16 cellular contexts compared by ENCODE assay signal in genomic region chr4:476501-476900, GRCh38. TPM values are rescaled to one million over a fixed set of nuclear protein-coding genes. Genes with fewer than 3 reads are reported as not detected.
DNase-seq lines count a peak whose midpoint lies in the region; ATAC-seq and TF ChIP-seq lines count a peak whose summit lies in the region.
"Had no signal": no experiment of that assay in that cellular context is flagged by ENCODE, and none has a peak within 500 bp of the region (broad histone marks: within the 10 kb centered on the region; RNA-seq: fewer than 3 reads in every experiment).

No MANE protein-coding gene starts in this region.

- H3K36me3 ChIP-seq in A673 (ENCODE audit: insufficient read depth, low read length, poor library complexity, severe bottlenecking), result peaks cover 14% of the 10 kb centered on the region
- H3K36me3 ChIP-seq: breast epithelium, ovary had no signal

- DNase-seq in activated CD8-positive, alpha-beta memory T cell treated with anti-CD3 and anti-CD28 coated beads, Interleukin-2, amount 10 ng/mL, durations not matched to agents 7 days and 5 days, result no peak
- no peak for DNase-seq in activated CD8-positive, alpha-beta memory T cell treated with anti-CD3 and anti-CD28 coated beads, Interleukin-2, amount 50 U/mL, for 48 hours
- DNase-seq in NB4 (ENCODE audit: low read depth), result peak; percentile 93
- peak; percentile 60 for DNase-seq in astrocyte of the spinal cord (ENCODE audit: low read depth, low spot score)
- DNase-seq in stimulated activated effector memory CD8-positive, alpha-beta T cell treated with anti-CD3 and anti-CD28 coated beads, Interleukin-12 subunit alpha, Interleukin-12 subunit beta, amount 100 ng/mL, for 72 hours (ENCODE audit: low spot score in 2 of 2), result no peak
- DNase-seq in A673 (ENCODE audit: low spot score), result no peak
- no peak for DNase-seq in COLO829 (ENCODE audit: low spot score)
- DNase-seq: activated T-cell treated with anti-CD3 and anti-CD28 coated beads, Interleukin-2, amount 50 U/mL, for 1 hour; NCI-H2171; ovary had no signal

- TF ChIP-seq POLR2A in NB4 (IDR thresholded peaks at IDR 0.05; ENCODE audit: extremely low read depth, insufficient read length), result no peak

- H3K4me1 Mint-ChIP-seq in activated CD8-positive, alpha-beta memory T cell treated with anti-CD3 and anti-CD28 coated beads, Interleukin-2, amount 10 ng/mL, durations not matched to agents 7 days and 5 days, result peaks cover 38% of the 10 kb centered on the region
- H3K4me1 Mint-ChIP-seq in stimulated activated effector memory CD8-positive, alpha-beta T cell treated with anti-CD3 and anti-CD28 coated beads, Interleukin-12 subunit alpha, Interleukin-12 subunit beta, amount 100 ng/mL, for 72 hours, result peaks cover 48% of the 10 kb centered on the region

- H3K36me3 Mint-ChIP-seq in activated CD8-positive, alpha-beta memory T cell treated with anti-CD3 and anti-CD28 coated beads, Interleukin-2, amount 10 ng/mL, durations not matched to agents 7 days and 5 days, result peaks cover 59% of the 10 kb centered on the region
- peaks cover 26% of the 10 kb centered on the region for H3K36me3 Mint-ChIP-seq in stimulated activated effector memory CD8-positive, alpha-beta T cell treated with anti-CD3 and anti-CD28 coated beads, Interleukin-12 subunit alpha, Interleukin-12 subunit beta, amount 100 ng/mL, for 72 hours

- BruUV-seq in A673 (replicated peaks; lab: Mats Ljungman, UMichigan), result no TSS peak

- ATAC-seq in activated CD8-positive, alpha-beta memory T cell treated with anti-CD3 and anti-CD28 coated beads, Interleukin-2, amount 10 ng/mL, durations not matched to agents 7 days and 5 days, result no peak
- peak; percentile 25 for ATAC-seq in stimulated activated effector memory CD8-positive, alpha-beta T cell treated with anti-CD3 and anti-CD28 coated beads, Interleukin-12 subunit alpha, Interleukin-12 subunit beta, amount 100 ng/mL, for 72 hours
- ATAC-seq in HG02870 (IDR thresholded peaks at IDR 0.05; ENCODE audit: unreplicated experiment), result no peak
- ATAC-seq: K562 had no signal

- H3K4me1 ChIP-seq in A673 (ENCODE audit: insufficient read depth, low read length, poor library complexity, severe bottlenecking), result no peaks in the 10 kb centered on the region
- H3K4me1 ChIP-seq: breast epithelium had no signal

- no peak overlapping the region for H3K27ac ChIP-seq in A673 (ENCODE audit: low read depth, low read length, poor library complexity, severe bottlenecking)
- H3K27ac ChIP-seq: breast epithelium, hepatocyte, ovary, VCaP had no signal

- in situ Hi-C loops in astrocyte of the spinal cord (cut with HindIII; ENCODE audit: low sequenced_read_pairs), result no loop called here

- H3K4me3 ChIP-seq in NB4 (ENCODE audit: low read depth, low read length) (peak overlapping the region; percentile 21), astrocyte of the spinal cord (ENCODE audit: low read depth, low read length) (no peak overlapping the region), A673 (ENCODE audit: low read depth, low read length, poor library complexity, severe bottlenecking) (no peak overlapping the region)
- H3K4me3 ChIP-seq: breast epithelium, hepatocyte, K562, lung, ovary had no signal

- no peak overlapping the region for H3K4me3 Mint-ChIP-seq in activated CD8-positive, alpha-beta memory T cell treated with anti-CD3 and anti-CD28 coated beads, Interleukin-2, amount 10 ng/mL, durations not matched to agents 7 days and 5 days
- H3K4me3 Mint-ChIP-seq in stimulated activated effector memory CD8-positive, alpha-beta T cell treated with anti-CD3 and anti-CD28 coated beads, Interleukin-12 subunit alpha, Interleukin-12 subunit beta, amount 100 ng/mL, for 72 hours, result peak overlapping the region; percentile 23

- peaks cover 13% of the 10 kb centered on the region for H3K9me3 ChIP-seq in A673 (ENCODE audit: low read depth, low read length, poor library complexity, severe bottlenecking)
- H3K9me3 ChIP-seq: ovary had no signal

- H3K27me3 ChIP-seq in A673 (replicated peaks; ENCODE audit: insufficient read depth, low read depth, low read length, poor library complexity), result no peaks in the 10 kb centered on the region
- H3K27me3 ChIP-seq: breast epithelium, hepatocyte, ovary had no signal

- H3K9me3 Mint-ChIP-seq in activated CD8-positive, alpha-beta memory T cell treated with anti-CD3 and anti-CD28 coated beads, Interleukin-2, amount 10 ng/mL, durations not matched to agents 7 days and 5 days (ENCODE audit: low read depth), result peaks cover 35% of the 10 kb centered on the region
- H3K9me3 Mint-ChIP-seq in stimulated activated effector memory CD8-positive, alpha-beta T cell treated with anti-CD3 and anti-CD28 coated beads, Interleukin-12 subunit alpha, Interleukin-12 subunit beta, amount 100 ng/mL, for 72 hours, result peaks cover 23% of the 10 kb centered on the region

- H3K27me3 Mint-ChIP-seq in activated CD8-positive, alpha-beta memory T cell treated with anti-CD3 and anti-CD28 coated beads, Interleukin-2, amount 10 ng/mL, durations not matched to agents 7 days and 5 days, result no peaks in the 10 kb centered on the region

- TF ChIP-seq CTCF in NB4 (IDR thresholded peaks at IDR 0.05; ENCODE audit: low read depth, low read length) (no peak), astrocyte of the spinal cord (IDR thresholded peaks at IDR 0.05; ENCODE audit: low read depth, low read length) (no peak), A673 (conservative IDR thresholded peaks at IDR 0.05; ENCODE audit: low read depth, low read length) (no peak)

- intact Hi-C loops in A673 (cut with micrococcal nuclease; ENCODE audit: unreplicated experiment), result no loop called here

- POLR2A ChIA-PET in A673 (lab: Charles Lee; ENCODE audit: low non-redundant PET), result no interaction called here

- H3K27ac Mint-ChIP-seq in activated CD8-positive, alpha-beta memory T cell treated with anti-CD3 and anti-CD28 coated beads, Interleukin-2, amount 10 ng/mL, durations not matched to agents 7 days and 5 days, result peak overlapping the region; percentile 43
- H3K27ac Mint-ChIP-seq in stimulated activated effector memory CD8-positive, alpha-beta T cell treated with anti-CD3 and anti-CD28 coated beads, Interleukin-12 subunit alpha, Interleukin-12 subunit beta, amount 100 ng/mL, for 72 hours, result no peak overlapping the region

- CTCF ChIA-PET in activated CD8-positive, alpha-beta memory T cell treated with anti-CD3 and anti-CD28 coated beads, Interleukin-2, amount 10 ng/mL, durations not matched to agents 7 days and 5 days (lab: Charles Lee), result no interaction called here
- CTCF ChIA-PET in A673 (lab: Charles Lee), result no interaction called here

RNA-seq across cellular contexts. Expression of gene ZNF721, which starts 22.5 kb away (rescaled TPM):
- total RNA-seq in activated CD8-positive, alpha-beta memory T cell treated with anti-CD3 and anti-CD28 coated beads, Interleukin-2, amount 10 ng/mL, durations not matched to agents 7 days and 5 days, result 10 to 100 TPM; 32.9 to 42.3 TPM
- 35.4 and 42.3 TPM in 2 replicates for total RNA-seq in A673 (2021)

RNA-seq across cellular contexts. Expression of gene PIGG, which starts 22.5 kb away (rescaled TPM):
- total RNA-seq in activated CD8-positive, alpha-beta memory T cell treated with anti-CD3 and anti-CD28 coated beads, Interleukin-2, amount 10 ng/mL, durations not matched to agents 7 days and 5 days, result 10 to 100 TPM; 49.7 to 67.5 TPM
- 58.8 and 61.4 TPM in 2 replicates for total RNA-seq in A673 (2021)

Comparison
In these comparisons a context has a peak if more than half of its experiments do, and no peak if none do; other contexts are left out.
1. DNase-seq: peak in NB4 (single experiment) and astrocyte of the spinal cord (single experiment); none in activated CD8-positive, alpha-beta memory T cell treated with anti-CD3 and anti-CD28 coated beads, Interleukin-2, amount 10 ng/mL, durations not matched to agents 7 days and 5 days (single experiment), activated CD8-positive, alpha-beta memory T cell treated with anti-CD3 and anti-CD28 coated beads, Interleukin-2, amount 50 U/mL, for 48 hours (single experiment), stimulated activated effector memory CD8-positive, alpha-beta T cell treated with anti-CD3 and anti-CD28 coated beads, Interleukin-12 subunit alpha, Interleukin-12 subunit beta, amount 100 ng/mL, for 72 hours (0 of 2), A673 (single experiment) and COLO829 (single experiment).